23 cellular contexts compared by ENCODE assay signal in genomic region chr10:130898381-130898780, GRCh38.
"Had no signal": no experiment of that assay in that cellular context is flagged by ENCODE, and none has a peak within 500 bp of the region (broad histone marks: within the 10 kb centered on the region; RNA-seq: fewer than 3 reads in every experiment).

No MANE protein-coding gene starts in this region.

- H3K27ac Mint-ChIP-seq: immature natural killer cell, mesothelial cell of epicardium had no signal

- H3K4me1 ChIP-seq: gastrocnemius medialis, left lung, lower lobe of right lung had no signal

- H3K27ac ChIP-seq: coronary artery, dorsolateral prefrontal cortex, epithelial cell of prostate, esophagus squamous epithelium, gastrocnemius medialis, hepatocyte, left lung, lower lobe of right lung had no signal

- H3K9me3 ChIP-seq: esophagus squamous epithelium, gastrocnemius medialis, left lung, lower lobe of right lung, mucosa of descending colon had no signal

- H3K4me1 Mint-ChIP-seq: immature natural killer cell had no signal

- H3K27me3 ChIP-seq: gastrocnemius medialis, hepatocyte had no signal

- DNase-seq: dermis blood vessel endothelial cell; dorsolateral prefrontal cortex; effector CD4-positive, alpha-beta T cell; effector memory CD4-positive, alpha-beta T cell; erythroblast; esophagus squamous epithelium; foreskin fibroblast; foreskin melanocyte; gastrocnemius medialis; glutamatergic neuron; hypothalamus; immature natural killer cell; left cardiac atrium; left lung; left ventricle myocardium superior; lower lobe of right lung; mesenchymal stem cell; mucosa of descending colon had no signal

- H3K36me3 ChIP-seq: esophagus squamous epithelium, gastrocnemius medialis, left lung, lower lobe of right lung had no signal

- H3K79me2 ChIP-seq: hepatocyte had no signal

- H3K4me2 ChIP-seq: hepatocyte had no signal

- ATAC-seq: esophagus mucosa, gastrocnemius medialis, left cardiac atrium, left lung, left ventricle myocardium superior, lower lobe of right lung, mucosa of descending colon had no signal

- H3K4me3 ChIP-seq: coronary artery, dorsolateral prefrontal cortex, esophagus squamous epithelium, gastrocnemius medialis, hepatocyte, left lung, lower lobe of right lung, mucosa of descending colon had no signal

- H3K4me3 Mint-ChIP-seq: immature natural killer cell, mesothelial cell of epicardium had no signal

- H2AFZ ChIP-seq: hepatocyte had no signal

- H3K9me3 Mint-ChIP-seq: mesothelial cell of epicardium had no signal
